Comparison of ENCODE assay signal across 1 cellular context in genomic region chr1:38014171-38014570, GRCh38.
TF ChIP-seq lines count a peak whose summit lies in the region.

No MANE protein-coding gene starts in this region.

TF ChIP-seq in HEK293, 187 proteins besides CTCF, POLR2A, EP300 and RAD21 (continued from another document):
- TF ChIP-seq ZNF473 (tag by site-specific recombination; IDR thresholded peaks at IDR 0.05): no peak
- no peak for TF ChIP-seq ZNF704 (tag by site-specific recombination; IDR thresholded peaks at IDR 0.05)
- no peak for TF ChIP-seq ZNF169 (tag by site-specific recombination; IDR thresholded peaks at IDR 0.05)
- no peak for TF ChIP-seq PRDM4 (tag by site-specific recombination; IDR thresholded peaks at IDR 0.05)
- TF ChIP-seq ZNF488 (tag by site-specific recombination; IDR thresholded peaks at IDR 0.05): no peak
- TF ChIP-seq ZNF433 (tag by site-specific recombination; IDR thresholded peaks at IDR 0.05; ENCODE audit: low read depth): no peak
- no peak for TF ChIP-seq ZNF501 (tag by site-specific recombination; IDR thresholded peaks at IDR 0.05)
- no peak for TF ChIP-seq ZBTB26 (tag by site-specific recombination; optimal IDR thresholded peaks at IDR 0.05)
